1 cellular context compared by ENCODE assay signal in the genomic region with DNA sequence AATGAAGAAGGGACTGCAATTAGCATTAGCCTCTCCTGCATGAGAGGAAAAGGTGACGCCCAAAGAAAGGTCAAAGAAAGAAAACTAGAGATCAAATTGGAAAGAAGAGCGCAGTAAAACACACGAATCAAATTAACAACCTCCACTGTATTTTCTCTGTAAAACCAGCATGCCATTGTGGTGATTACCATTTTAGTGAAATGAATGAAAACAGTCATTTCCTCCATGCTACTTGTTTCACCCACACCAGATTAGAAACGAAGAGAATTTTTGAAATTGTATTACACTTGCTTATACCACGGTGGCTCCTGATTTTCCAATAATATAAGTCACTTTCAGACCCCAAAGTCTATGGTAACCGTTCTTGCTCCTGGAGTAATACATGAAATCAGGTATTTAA.
TF ChIP-seq lines count a peak whose summit lies in the region.

No MANE protein-coding gene starts in this region.

TF ChIP-seq in IMR-90, 13 proteins besides CTCF, POLR2A, EP300 and RAD21 (continued from another document):
- TF ChIP-seq RFX5 (IDR thresholded peaks at IDR 0.05; ENCODE audit: low read depth, low read length): no peak
- no peak for TF ChIP-seq MXI1 (IDR thresholded peaks at IDR 0.05; ENCODE audit: borderline replicate concordance, low read depth, low read length)
- TF ChIP-seq RCOR1 (IDR thresholded peaks at IDR 0.05; ENCODE audit: insufficient replicate concordance, low read length): no peak
- no peak for TF ChIP-seq MAZ (IDR thresholded peaks at IDR 0.05; ENCODE audit: borderline replicate concordance, low read depth, low read length)
- no peak for TF ChIP-seq SMC3 (IDR thresholded peaks at IDR 0.05; ENCODE audit: low read depth, low read length)
- TF ChIP-seq FOS (IDR thresholded peaks at IDR 0.05; ENCODE audit: low read depth, low read length): no peak
- no peak for TF ChIP-seq NFE2L2 (IDR thresholded peaks at IDR 0.05; ENCODE audit: low read depth, low read length)
- no peak for TF ChIP-seq CHD1 (IDR thresholded peaks at IDR 0.05; ENCODE audit: low read depth, low read length)
- no peak for TF ChIP-seq BHLHE40 (IDR thresholded peaks at IDR 0.05; ENCODE audit: low read depth, low read length)
